ENCODE assay signal across 27 cellular contexts in the genomic region with DNA sequence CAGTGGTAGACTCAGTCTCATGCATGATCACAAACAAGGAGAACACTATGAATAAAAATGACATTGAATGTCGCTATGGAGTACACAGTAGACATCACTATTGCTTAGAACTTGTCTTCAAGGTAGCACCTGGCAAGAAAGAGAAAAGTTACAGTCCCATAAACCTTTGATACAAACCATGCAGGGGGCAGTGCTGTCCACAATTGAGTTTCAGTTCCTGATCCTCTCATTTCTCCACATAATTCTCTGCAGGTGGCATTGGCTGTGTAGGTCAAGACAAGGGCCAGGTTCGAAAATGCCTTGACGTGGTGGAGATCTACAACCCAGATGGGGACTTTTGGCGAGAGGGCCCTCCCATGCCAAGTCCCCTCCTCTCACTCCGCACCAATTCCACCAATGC. TPM values are rescaled to one million over a fixed set of nuclear protein-coding genes. Genes with fewer than 3 reads are reported as not detected.
A peak's percentile ranks its signal among the peaks of the same experiment; 100 is the strongest.
DNase-seq lines count a peak whose midpoint lies in the region; ATAC-seq, FAIRE-seq and TF ChIP-seq lines count a peak whose summit lies in the region.
"Had no signal": no experiment of that assay in that cellular context is flagged by ENCODE, and none has a peak within 500 bp of the region (broad histone marks: within the 10 kb centered on the region; RNA-seq: fewer than 3 reads in every experiment).

No MANE protein-coding gene starts in this region.

- no peak for FAIRE-seq in GM12878 (lab: Jason Lieb, UNC)
- FAIRE-seq: RCC 7860 had no signal

- H3K36me3 ChIP-seq in GM12878 (ENCODE audit: control insufficient read depth in 2 of 2, insufficient read depth in 2 of 2, low read length in 1 of 2): no peaks in the 10 kb centered on the region
- H3K36me3 ChIP-seq: BE2C, MG63 had no signal

- H3K27me3 ChIP-seq in GM12878 (replicated peaks in 1 of 2; ENCODE audit: control insufficient read depth in 2 of 2, insufficient read depth in 2 of 2, low read length in 1 of 2): no peaks in the 10 kb centered on the region
- H3K27me3 ChIP-seq: BE2C, MG63 had no signal

- BruUV-seq in GM12878 (replicated peaks; lab: Mats Ljungman, UMichigan): no TSS peak

- H3K27ac Mint-ChIP-seq in stimulated activated naive B cell treated with anti-CD40 and anti-IgM and Interleukin-4, amounts not matched to agents 10 μg/mL and 1 μg/mL and 100 μg/mL, for 72 hours: no peak overlapping the region
- no peak overlapping the region for H3K27ac Mint-ChIP-seq in activated CD8-positive, alpha-beta T cell treated with anti-CD3 and anti-CD28 coated beads for 36 hours
- H3K27ac Mint-ChIP-seq: CD14-positive monocyte; CD8-positive, alpha-beta memory T cell; GM23338 had no signal

- H3K4me3 ChIP-seq in GM12878: no peak overlapping the region
- H3K4me3 ChIP-seq: GM23338, MG63 had no signal

- no peak for TF ChIP-seq CTCF in GM12878 (IDR thresholded peaks at IDR 0.05 in 2 of 3, conservative IDR thresholded peaks at IDR 0.05 in 1 of 3; ENCODE audit: control insufficient read depth in 2 of 3, extremely low read depth in 1 of 3, insufficient read depth in 1 of 3, low read depth in 3 of 3, low read length in 3 of 3)
- TF ChIP-seq CTCF in activated CD8-positive, alpha-beta T cell treated with anti-CD3 and anti-CD28 coated beads for 36 hours (IDR thresholded peaks at IDR 0.05): no peak

- SMC1A ChIA-PET in GM12878 (lab: Charles Lee; ENCODE audit: uncharacterized antibody, unreplicated experiment): interaction anchor here (1.5 kb wide), 1 partner anchor 172 kb away, joined by 4 read pairs; no protein-coding TSS in a partner anchor

- H4K20me1 ChIP-seq in GM12878 (ENCODE audit: control insufficient read depth, insufficient read depth): no peaks in the 10 kb centered on the region

- no peak for TF ChIP-seq POLR2A in GM12878 (IDR thresholded peaks at IDR 0.05; ENCODE audit: low read depth, low read length)

- H3K9me3 Mint-ChIP-seq in stimulated activated naive B cell treated with anti-CD40 and anti-IgM and Interleukin-4, amounts not matched to agents 10 μg/mL and 1 μg/mL and 100 μg/mL, for 72 hours: no peaks in the 10 kb centered on the region
- H3K9me3 Mint-ChIP-seq in activated CD8-positive, alpha-beta T cell treated with anti-CD3 and anti-CD28 coated beads for 36 hours: no peaks in the 10 kb centered on the region
- H3K9me3 Mint-ChIP-seq: CD8-positive, alpha-beta memory T cell had no signal

- no peaks in the 10 kb centered on the region for H3K9me3 ChIP-seq in GM12878 (replicated peaks; ENCODE audit: control insufficient read depth, insufficient read depth, low read length)
- H3K9me3 ChIP-seq: BE2C had no signal

- H3K4me1 Mint-ChIP-seq in stimulated activated naive B cell treated with anti-CD40 and anti-IgM and Interleukin-4, amounts not matched to agents 10 μg/mL and 1 μg/mL and 100 μg/mL, for 72 hours: peaks cover 2 to 5% of the 10 kb centered on the region in 2 donors
- H3K4me1 Mint-ChIP-seq in activated CD8-positive, alpha-beta T cell treated with anti-CD3 and anti-CD28 coated beads for 36 hours (ENCODE audit: low read depth): no peaks in the 10 kb centered on the region
- H3K4me1 Mint-ChIP-seq: CD14-positive monocyte; CD8-positive, alpha-beta memory T cell had no signal

- ATAC-seq in GM12878: peak; percentile 48
- peak; percentile 45 to 67 for ATAC-seq in stimulated activated naive B cell treated with anti-CD40 and anti-IgM and Interleukin-4, amounts not matched to agents 10 μg/mL and 1 μg/mL and 100 μg/mL, for 72 hours (replicated peaks)
- no peak for ATAC-seq in activated CD8-positive, alpha-beta T cell treated with anti-CD3 and anti-CD28 coated beads for 36 hours
- ATAC-seq: GM23338, SK-N-SH treated with all-trans-retinoic acid at 6 μM for 48 hours had no signal

- no peak overlapping the region for H3K27ac ChIP-seq in GM12878 (ENCODE audit: control insufficient read depth, insufficient read depth)

- CTCF ChIA-PET in GM12878 (lab: Yijun Ruan, JAX): no interaction called here
- CTCF ChIA-PET in activated CD8-positive, alpha-beta T cell treated with anti-CD3 and anti-CD28 coated beads for 36 hours (lab: Charles Lee): no interaction called here

- no peaks in the 10 kb centered on the region for H3K79me2 ChIP-seq in GM12878 (ENCODE audit: control insufficient read depth, insufficient read depth, low read length)

- DNase-seq in NOMO-1 treated with DMSO at 0.1 percent for 48 hours (lab: John Stamatoyannopoulos, UW; ENCODE audit: unreplicated experiment) (peak; percentile 12), NOMO-1 treated with dmso at 0.1 percent for 144 hours (lab: John Stamatoyannopoulos, UW; ENCODE audit: unreplicated experiment) (no peak), MV-4-11 (lab: John Stamatoyannopoulos, UW) (peak; percentile 12), GM12878 (ENCODE audit: low read depth, low spot score) (no peak), superior temporal gyrus (ENCODE audit: extremely low spot score) (no peak), NCI-H2081 treated with DMSO at 0.1 percent for 48 hours (lab: John Stamatoyannopoulos, UW) (no peak)
- no peak for DNase-seq in stimulated activated naive B cell treated with anti-CD40 and anti-IgM and Interleukin-4, amounts not matched to agents 10 μg/mL and 1 μg/mL and 100 μg/mL, for 72 hours
- no peak for DNase-seq in activated CD8-positive, alpha-beta T cell treated with anti-CD3 and anti-CD28 coated beads for 36 hours
- DNase-seq: 8988T; ACHN; BE2C; CD8-positive, alpha-beta memory T cell; DMS79 treated with DMSO at 0.1 percent for 48 hours; GF-D8; H9; IMR-90; KG1; MG63; NCI-H1105 treated with DMSO at 0.1 percent for 48 hours; NCI-H2029 treated with DMSO at 0.1 percent for 48 hours; NCI-H2227 treated with DMSO at 0.1 percent for 48 hours; NCI-H526 treated with DMSO at 0.1 percent for 48 hours had no signal

- H3K9ac ChIP-seq in GM12878 (ENCODE audit: control insufficient read depth, insufficient read depth, low read length): no peak overlapping the region

- 78% methylated on average over 5 of the region's 5 CpGs for WGBS in GM12878 (ENCODE audit: insufficient coverage, insufficient replicate concordance, low lambda C conversion rate, missing lambda C conversion rate)

- no peak for TF ChIP-seq EP300 in GM12878 (IDR thresholded peaks at IDR 0.05; ENCODE audit: borderline replicate concordance in 1 of 2, control insufficient read depth in 1 of 2, low read depth in 2 of 2, low read length in 2 of 2)

- H3K4me2 ChIP-seq in GM12878 (ENCODE audit: control insufficient read depth, insufficient read depth): no peak overlapping the region
- H3K4me2 ChIP-seq: GM23338 had no signal

- peaks cover 6 to 12% of the 10 kb centered on the region in 2 donors for H3K27me3 Mint-ChIP-seq in stimulated activated naive B cell treated with anti-CD40 and anti-IgM and Interleukin-4, amounts not matched to agents 10 μg/mL and 1 μg/mL and 100 μg/mL, for 72 hours
- H3K27me3 Mint-ChIP-seq in activated CD8-positive, alpha-beta T cell treated with anti-CD3 and anti-CD28 coated beads for 36 hours: peaks cover 1% of the 10 kb centered on the region

- no peaks in the 10 kb centered on the region for H3K4me1 ChIP-seq in GM12878 (ENCODE audit: control insufficient read depth, insufficient read depth, low read length)
- H3K4me1 ChIP-seq: BE2C had no signal

- no peak overlapping the region for H3K4me3 Mint-ChIP-seq in stimulated activated naive B cell treated with anti-CD40 and anti-IgM and Interleukin-4, amounts not matched to agents 10 μg/mL and 1 μg/mL and 100 μg/mL, for 72 hours
- no peak overlapping the region for H3K4me3 Mint-ChIP-seq in activated CD8-positive, alpha-beta T cell treated with anti-CD3 and anti-CD28 coated beads for 36 hours
- H3K4me3 Mint-ChIP-seq: CD14-positive monocyte; CD8-positive, alpha-beta memory T cell; GM23338; H9 had no signal

- no peak overlapping the region for H2AFZ ChIP-seq in GM12878 (ENCODE audit: control insufficient read depth, low read depth, low read length)
- H2AFZ ChIP-seq: GM23338 had no signal

- no peak for TF ChIP-seq RAD21 in GM12878 (IDR thresholded peaks at IDR 0.05; ENCODE audit: insufficient read depth, low read depth, low read length)

- intact Hi-C loops in GM12878 (cut with micrococcal nuclease; ENCODE audit: unreplicated experiment): no loop called here
- intact Hi-C loops in activated CD8-positive, alpha-beta T cell treated with anti-CD3 and anti-CD28 coated beads for 36 hours (cut with micrococcal nuclease): no loop called here

- no peaks in the 10 kb centered on the region for H3K36me3 Mint-ChIP-seq in stimulated activated naive B cell treated with anti-CD40 and anti-IgM and Interleukin-4, amounts not matched to agents 10 μg/mL and 1 μg/mL and 100 μg/mL, for 72 hours
- no peaks in the 10 kb centered on the region for H3K36me3 Mint-ChIP-seq in activated CD8-positive, alpha-beta T cell treated with anti-CD3 and anti-CD28 coated beads for 36 hours (ENCODE audit: low read depth)

- POLR2A ChIA-PET in GM12878 (lab: Charles Lee): no interaction called here
- POLR2A ChIA-PET in activated CD8-positive, alpha-beta T cell treated with anti-CD3 and anti-CD28 coated beads for 36 hours (lab: Charles Lee): no interaction called here

- RAD21 ChIA-PET in GM12878 (lab: Charles Lee; ENCODE audit: unreplicated experiment): no interaction called here

- in situ Hi-C loops in GM12878 (cut with MboI): loop anchor here (5.0 kb wide), 2 partner anchors 311 to 386 kb away; no protein-coding TSS in a partner anchor

RNA-seq across cellular contexts. Expression of gene KBTBD12, which starts 47.9 kb away (rescaled TPM):
- total RNA-seq in GM12878 (2013; cell fraction: nucleolus; rRNA removed): not detected in 2 replicates
- total RNA-seq in GM12878 (2014; rRNA removed) (not detected in 2 replicates), GM12878 (2014; rRNA removed; fragmentation: Illumina TruSeq; extraction: Trizol) (not detected in 2 replicates), GM12878 (2021) (not detected in 2 replicates)
- polyA plus RNA-seq in GM12878 (2011; ENCODE audit: low read depth): not detected
- polyA plus RNA-seq in GM12878 (2011; rRNA removed) (not detected in 2 replicates), GM12878 (2014; fragmentation: Illumina TruSeq; extraction: Trizol) (0.01 TPM in 1 of 2 replicates, not detected in the other), GM12878 (2014; fragmentation: Nextera tagmentation; extraction: Ambion mirVana) (not detected), GM12878 (2014; rRNA removed) (not detected in 2 replicates), GM12878 (2016; fragmentation: Nextera tagmentation; extraction: Ambion mirVana) (under 1 TPM in 1 of 2 experiments, not detected in 1; 0.11 TPM)
- polyA plus RNA-seq in GM12878 (2011; cell fraction: cytosol; rRNA removed): not detected in 2 replicates
- not detected in 2 replicates for polyA plus RNA-seq in GM12878 (2011; cell fraction: nucleus; rRNA removed)
- not detected in 2 replicates for polyA plus RNA-seq in GM12878 (2012)
- polyA minus RNA-seq in GM12878 (2011; rRNA and poly(A)+ RNA removed): not detected in 2 replicates
- polyA minus RNA-seq in GM12878 (2011; cell fraction: cytosol; rRNA and poly(A)+ RNA removed): not detected in 2 replicates
- polyA minus RNA-seq in GM12878 (2011; cell fraction: nucleus; rRNA and poly(A)+ RNA removed): not detected in 2 replicates
- not detected for total RNA-seq in activated CD8-positive, alpha-beta T cell treated with anti-CD3 and anti-CD28 coated beads for 36 hours
- total RNA-seq: CD8-positive, alpha-beta memory T cell; H9; IMR-90; NCI-H460 had no signal
- polyA plus RNA-seq: CD14-positive monocyte; CD8-positive, alpha-beta memory T cell; IMR-90 had no signal

Comparison
In these comparisons a context has a peak if more than half of its experiments do, and no peak if none do; other contexts are left out.
1. DNase-seq: peak in NOMO-1 treated with DMSO at 0.1 percent for 48 hours (single experiment) and MV-4-11 (single experiment); none in NOMO-1 treated with dmso at 0.1 percent for 144 hours (single experiment), GM12878 (single experiment), stimulated activated naive B cell treated with anti-CD40 and anti-IgM and Interleukin-4, amounts not matched to agents 10 μg/mL and 1 μg/mL and 100 μg/mL, for 72 hours (single experiment), superior temporal gyrus (single experiment), activated CD8-positive, alpha-beta T cell treated with anti-CD3 and anti-CD28 coated beads for 36 hours (single experiment) and NCI-H2081 treated with DMSO at 0.1 percent for 48 hours (single experiment).